1 cellular context compared by ENCODE assay signal in the genomic region with DNA sequence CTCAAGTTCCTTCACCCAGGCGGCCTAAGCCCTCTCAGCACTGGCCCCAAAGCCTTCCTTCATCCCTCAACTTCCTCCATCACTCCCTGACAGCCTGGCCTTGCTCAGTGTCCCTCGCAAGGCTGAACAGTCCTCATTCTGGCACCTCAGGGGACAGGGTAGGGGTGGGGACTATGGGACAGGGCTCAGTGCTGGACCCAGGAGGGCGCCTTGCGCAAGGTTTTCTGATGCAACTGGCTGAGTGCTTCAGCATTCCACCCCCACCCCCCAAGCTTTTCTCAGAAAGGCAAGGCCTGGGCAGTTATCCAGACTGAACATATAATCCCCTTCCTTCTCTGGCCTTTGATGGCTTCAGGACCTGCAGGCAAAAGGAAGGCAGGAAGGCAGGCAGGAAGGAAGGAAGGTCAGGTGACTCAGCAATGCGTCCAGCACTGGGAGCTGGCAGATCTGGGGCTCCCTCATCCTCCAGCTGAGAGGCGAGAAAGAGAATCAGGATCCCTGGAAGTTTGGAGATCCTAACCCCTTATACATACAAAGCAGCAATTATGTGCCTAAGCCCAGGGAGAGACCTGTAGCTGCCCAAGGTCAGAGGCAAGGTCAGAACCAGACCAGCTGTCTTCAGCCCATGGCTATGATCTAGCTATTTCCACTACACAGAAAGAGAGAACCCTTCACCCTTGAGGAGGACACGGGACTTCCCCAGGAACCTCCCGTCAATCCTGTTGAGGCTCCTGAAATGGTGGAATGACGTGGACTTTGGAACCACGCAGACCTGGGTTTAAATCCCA.
TF ChIP-seq lines count a peak whose summit lies in the region.

No MANE protein-coding gene starts in this region.

TF ChIP-seq in K562, 482 proteins besides CTCF, POLR2A, EP300 and RAD21 (continued from another document and continues in another):
- TF ChIP-seq, protein P1, sequence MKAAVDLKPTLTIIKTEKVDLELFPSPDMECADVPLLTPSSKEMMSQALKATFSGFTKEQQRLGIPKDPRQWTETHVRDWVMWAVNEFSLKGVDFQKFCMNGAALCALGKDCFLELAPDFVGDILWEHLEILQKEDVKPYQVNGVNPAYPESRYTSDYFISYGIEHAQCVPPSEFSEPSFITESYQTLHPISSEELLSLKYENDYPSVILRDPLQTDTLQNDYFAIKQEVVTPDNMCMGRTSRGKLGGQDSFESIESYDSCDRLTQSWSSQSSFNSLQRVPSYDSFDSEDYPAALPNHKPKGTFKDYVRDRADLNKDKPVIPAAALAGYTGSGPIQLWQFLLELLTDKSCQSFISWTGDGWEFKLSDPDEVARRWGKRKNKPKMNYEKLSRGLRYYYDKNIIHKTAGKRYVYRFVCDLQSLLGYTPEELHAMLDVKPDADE (conservative IDR thresholded peaks at IDR 0.05; ENCODE audit: control insufficient read depth, low read depth, low read length), result no peak
- peak; percentile 62 for TF ChIP-seq TAL1 (IDR thresholded peaks at IDR 0.05)
- TF ChIP-seq SIN3B (IDR thresholded peaks at IDR 0.05; ENCODE audit: low read depth), result no peak
- TF ChIP-seq, protein P2, sequence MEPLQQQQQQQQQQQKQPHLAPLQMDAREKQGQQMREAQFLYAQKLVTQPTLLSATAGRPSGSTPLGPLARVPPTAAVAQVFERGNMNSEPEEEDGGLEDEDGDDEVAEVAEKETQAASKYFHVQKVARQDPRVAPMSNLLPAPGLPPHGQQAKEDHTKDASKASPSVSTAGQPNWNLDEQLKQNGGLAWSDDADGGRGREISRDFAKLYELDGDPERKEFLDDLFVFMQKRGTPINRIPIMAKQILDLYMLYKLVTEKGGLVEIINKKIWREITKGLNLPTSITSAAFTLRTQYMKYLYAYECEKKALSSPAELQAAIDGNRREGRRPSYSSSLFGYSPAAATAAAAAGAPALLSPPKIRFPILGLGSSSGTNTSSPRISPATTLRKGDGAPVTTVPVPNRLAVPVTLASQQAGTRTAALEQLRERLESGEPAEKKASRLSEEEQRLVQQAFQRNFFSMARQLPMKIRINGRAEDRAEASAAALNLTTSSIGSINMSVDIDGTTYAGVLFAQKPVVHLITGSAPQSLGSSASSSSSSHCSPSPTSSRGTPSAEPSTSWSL (CRISPR knock-in tag; IDR thresholded peaks at IDR 0.05; ENCODE audit: borderline replicate concordance), result no peak
- TF ChIP-seq, protein P3, sequence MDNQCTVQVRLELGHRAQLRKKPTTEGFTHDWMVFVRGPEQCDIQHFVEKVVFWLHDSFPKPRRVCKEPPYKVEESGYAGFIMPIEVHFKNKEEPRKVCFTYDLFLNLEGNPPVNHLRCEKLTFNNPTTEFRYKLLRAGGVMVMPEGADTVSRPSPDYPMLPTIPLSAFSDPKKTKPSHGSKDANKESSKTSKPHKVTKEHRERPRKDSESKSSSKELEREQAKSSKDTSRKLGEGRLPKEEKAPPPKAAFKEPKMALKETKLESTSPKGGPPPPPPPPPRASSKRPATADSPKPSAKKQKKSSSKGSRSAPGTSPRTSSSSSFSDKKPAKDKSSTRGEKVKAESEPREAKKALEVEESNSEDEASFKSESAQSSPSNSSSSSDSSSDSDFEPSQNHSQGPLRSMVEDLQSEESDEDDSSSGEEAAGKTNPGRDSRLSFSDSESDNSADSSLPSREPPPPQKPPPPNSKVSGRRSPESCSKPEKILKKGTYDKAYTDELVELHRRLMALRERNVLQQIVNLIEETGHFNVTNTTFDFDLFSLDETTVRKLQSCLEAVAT (IDR thresholded peaks at IDR 0.05), result peak; percentile 7 to 48; a peak in 2 of 4 replicates
- no peak for TF ChIP-seq NFIX (CRISPR knock-in tag; IDR thresholded peaks at IDR 0.05; ENCODE audit: low read depth)
- peak; percentile 52 for TF ChIP-seq NFRKB (IDR thresholded peaks at IDR 0.05; ENCODE audit: low read depth)
- TF ChIP-seq POLR2B (IDR thresholded peaks at IDR 0.05; ENCODE audit: low read depth, partially characterized antibody), result peak; percentile 68
- no peak for TF ChIP-seq ELF2 (CRISPR knock-in tag; IDR thresholded peaks at IDR 0.05)
- TF ChIP-seq, protein P4, sequence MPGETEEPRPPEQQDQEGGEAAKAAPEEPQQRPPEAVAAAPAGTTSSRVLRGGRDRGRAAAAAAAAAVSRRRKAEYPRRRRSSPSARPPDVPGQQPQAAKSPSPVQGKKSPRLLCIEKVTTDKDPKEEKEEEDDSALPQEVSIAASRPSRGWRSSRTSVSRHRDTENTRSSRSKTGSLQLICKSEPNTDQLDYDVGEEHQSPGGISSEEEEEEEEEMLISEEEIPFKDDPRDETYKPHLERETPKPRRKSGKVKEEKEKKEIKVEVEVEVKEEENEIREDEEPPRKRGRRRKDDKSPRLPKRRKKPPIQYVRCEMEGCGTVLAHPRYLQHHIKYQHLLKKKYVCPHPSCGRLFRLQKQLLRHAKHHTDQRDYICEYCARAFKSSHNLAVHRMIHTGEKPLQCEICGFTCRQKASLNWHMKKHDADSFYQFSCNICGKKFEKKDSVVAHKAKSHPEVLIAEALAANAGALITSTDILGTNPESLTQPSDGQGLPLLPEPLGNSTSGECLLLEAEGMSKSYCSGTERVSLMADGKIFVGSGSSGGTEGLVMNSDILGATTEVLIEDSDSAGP (CRISPR knock-in tag; IDR thresholded peaks at IDR 0.05), result no peak
- TF ChIP-seq, protein P5, sequence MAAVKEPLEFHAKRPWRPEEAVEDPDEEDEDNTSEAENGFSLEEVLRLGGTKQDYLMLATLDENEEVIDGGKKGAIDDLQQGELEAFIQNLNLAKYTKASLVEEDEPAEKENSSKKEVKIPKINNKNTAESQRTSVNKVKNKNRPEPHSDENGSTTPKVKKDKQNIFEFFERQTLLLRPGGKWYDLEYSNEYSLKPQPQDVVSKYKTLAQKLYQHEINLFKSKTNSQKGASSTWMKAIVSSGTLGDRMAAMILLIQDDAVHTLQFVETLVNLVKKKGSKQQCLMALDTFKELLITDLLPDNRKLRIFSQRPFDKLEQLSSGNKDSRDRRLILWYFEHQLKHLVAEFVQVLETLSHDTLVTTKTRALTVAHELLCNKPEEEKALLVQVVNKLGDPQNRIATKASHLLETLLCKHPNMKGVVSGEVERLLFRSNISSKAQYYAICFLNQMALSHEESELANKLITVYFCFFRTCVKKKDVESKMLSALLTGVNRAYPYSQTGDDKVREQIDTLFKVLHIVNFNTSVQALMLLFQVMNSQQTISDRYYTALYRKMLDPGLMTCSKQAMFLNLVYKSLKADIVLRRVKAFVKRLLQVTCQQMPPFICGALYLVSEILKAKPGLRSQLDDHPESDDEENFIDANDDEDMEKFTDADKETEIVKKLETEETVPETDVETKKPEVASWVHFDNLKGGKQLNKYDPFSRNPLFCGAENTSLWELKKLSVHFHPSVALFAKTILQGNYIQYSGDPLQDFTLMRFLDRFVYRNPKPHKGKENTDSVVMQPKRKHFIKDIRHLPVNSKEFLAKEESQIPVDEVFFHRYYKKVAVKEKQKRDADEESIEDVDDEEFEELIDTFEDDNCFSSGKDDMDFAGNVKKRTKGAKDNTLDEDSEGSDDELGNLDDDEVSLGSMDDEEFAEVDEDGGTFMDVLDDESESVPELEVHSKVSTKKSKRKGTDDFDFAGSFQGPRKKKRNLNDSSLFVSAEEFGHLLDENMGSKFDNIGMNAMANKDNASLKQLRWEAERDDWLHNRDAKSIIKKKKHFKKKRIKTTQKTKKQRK (IDR thresholded peaks at IDR 0.05; ENCODE audit: borderline replicate concordance, low read depth, low read length), result no peak
- TF ChIP-seq, protein P6, sequence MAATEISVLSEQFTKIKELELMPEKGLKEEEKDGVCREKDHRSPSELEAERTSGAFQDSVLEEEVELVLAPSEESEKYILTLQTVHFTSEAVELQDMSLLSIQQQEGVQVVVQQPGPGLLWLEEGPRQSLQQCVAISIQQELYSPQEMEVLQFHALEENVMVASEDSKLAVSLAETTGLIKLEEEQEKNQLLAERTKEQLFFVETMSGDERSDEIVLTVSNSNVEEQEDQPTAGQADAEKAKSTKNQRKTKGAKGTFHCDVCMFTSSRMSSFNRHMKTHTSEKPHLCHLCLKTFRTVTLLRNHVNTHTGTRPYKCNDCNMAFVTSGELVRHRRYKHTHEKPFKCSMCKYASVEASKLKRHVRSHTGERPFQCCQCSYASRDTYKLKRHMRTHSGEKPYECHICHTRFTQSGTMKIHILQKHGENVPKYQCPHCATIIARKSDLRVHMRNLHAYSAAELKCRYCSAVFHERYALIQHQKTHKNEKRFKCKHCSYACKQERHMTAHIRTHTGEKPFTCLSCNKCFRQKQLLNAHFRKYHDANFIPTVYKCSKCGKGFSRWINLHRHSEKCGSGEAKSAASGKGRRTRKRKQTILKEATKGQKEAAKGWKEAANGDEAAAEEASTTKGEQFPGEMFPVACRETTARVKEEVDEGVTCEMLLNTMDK (IDR thresholded peaks at IDR 0.05; ENCODE audit: borderline replicate concordance, insufficient read depth, low read depth, low read length, poor library complexity, severe bottlenecking), result no peak
- TF ChIP-seq ZNF583 (CRISPR knock-in tag; IDR thresholded peaks at IDR 0.05), result peak; percentile 73
- no peak for TF ChIP-seq CREB1 (IDR thresholded peaks at IDR 0.05)
- peak; percentile 26; the same call in 1 of the 2 replicates for TF ChIP-seq CREB1 (CRISPR knock-in tag; IDR thresholded peaks at IDR 0.05)
- peak; percentile 69; the same call in 1 of the 2 replicates for TF ChIP-seq KLF6 (CRISPR knock-in tag; IDR thresholded peaks at IDR 0.05; ENCODE audit: borderline replicate concordance)
- no peak for TF ChIP-seq XRCC3 (IDR thresholded peaks at IDR 0.05)
- TF ChIP-seq OTX1 (CRISPR knock-in tag; IDR thresholded peaks at IDR 0.05), result 0 out of 2 replicates have a peak, but pooled peaks have one; percentile 55
- TF ChIP-seq, protein P7, sequence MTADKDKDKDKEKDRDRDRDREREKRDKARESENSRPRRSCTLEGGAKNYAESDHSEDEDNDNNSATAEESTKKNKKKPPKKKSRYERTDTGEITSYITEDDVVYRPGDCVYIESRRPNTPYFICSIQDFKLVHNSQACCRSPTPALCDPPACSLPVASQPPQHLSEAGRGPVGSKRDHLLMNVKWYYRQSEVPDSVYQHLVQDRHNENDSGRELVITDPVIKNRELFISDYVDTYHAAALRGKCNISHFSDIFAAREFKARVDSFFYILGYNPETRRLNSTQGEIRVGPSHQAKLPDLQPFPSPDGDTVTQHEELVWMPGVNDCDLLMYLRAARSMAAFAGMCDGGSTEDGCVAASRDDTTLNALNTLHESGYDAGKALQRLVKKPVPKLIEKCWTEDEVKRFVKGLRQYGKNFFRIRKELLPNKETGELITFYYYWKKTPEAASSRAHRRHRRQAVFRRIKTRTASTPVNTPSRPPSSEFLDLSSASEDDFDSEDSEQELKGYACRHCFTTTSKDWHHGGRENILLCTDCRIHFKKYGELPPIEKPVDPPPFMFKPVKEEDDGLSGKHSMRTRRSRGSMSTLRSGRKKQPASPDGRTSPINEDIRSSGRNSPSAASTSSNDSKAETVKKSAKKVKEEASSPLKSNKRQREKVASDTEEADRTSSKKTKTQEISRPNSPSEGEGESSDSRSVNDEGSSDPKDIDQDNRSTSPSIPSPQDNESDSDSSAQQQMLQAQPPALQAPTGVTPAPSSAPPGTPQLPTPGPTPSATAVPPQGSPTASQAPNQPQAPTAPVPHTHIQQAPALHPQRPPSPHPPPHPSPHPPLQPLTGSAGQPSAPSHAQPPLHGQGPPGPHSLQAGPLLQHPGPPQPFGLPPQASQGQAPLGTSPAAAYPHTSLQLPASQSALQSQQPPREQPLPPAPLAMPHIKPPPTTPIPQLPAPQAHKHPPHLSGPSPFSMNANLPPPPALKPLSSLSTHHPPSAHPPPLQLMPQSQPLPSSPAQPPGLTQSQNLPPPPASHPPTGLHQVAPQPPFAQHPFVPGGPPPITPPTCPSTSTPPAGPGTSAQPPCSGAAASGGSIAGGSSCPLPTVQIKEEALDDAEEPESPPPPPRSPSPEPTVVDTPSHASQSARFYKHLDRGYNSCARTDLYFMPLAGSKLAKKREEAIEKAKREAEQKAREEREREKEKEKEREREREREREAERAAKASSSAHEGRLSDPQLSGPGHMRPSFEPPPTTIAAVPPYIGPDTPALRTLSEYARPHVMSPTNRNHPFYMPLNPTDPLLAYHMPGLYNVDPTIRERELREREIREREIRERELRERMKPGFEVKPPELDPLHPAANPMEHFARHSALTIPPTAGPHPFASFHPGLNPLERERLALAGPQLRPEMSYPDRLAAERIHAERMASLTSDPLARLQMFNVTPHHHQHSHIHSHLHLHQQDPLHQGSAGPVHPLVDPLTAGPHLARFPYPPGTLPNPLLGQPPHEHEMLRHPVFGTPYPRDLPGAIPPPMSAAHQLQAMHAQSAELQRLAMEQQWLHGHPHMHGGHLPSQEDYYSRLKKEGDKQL (CRISPR knock-in tag; IDR thresholded peaks at IDR 0.05; ENCODE audit: borderline replicate concordance), result no peak
- TF ChIP-seq ZNF77 (CRISPR knock-in tag; IDR thresholded peaks at IDR 0.05), result no peak
- no peak for TF ChIP-seq ZNF282 (CRISPR knock-in tag; IDR thresholded peaks at IDR 0.05)
- no peak for TF ChIP-seq CBX8 (IDR thresholded peaks at IDR 0.05; ENCODE audit: borderline replicate concordance, extremely low read depth, low read depth, low read length, poor library complexity, severe bottlenecking)
- TF ChIP-seq RFX7 (CRISPR knock-in tag; IDR thresholded peaks at IDR 0.05), result no peak
- peak; percentile 90 for TF ChIP-seq LEF1 (IDR thresholded peaks at IDR 0.05)
- no peak for TF ChIP-seq SMAD1 (IDR thresholded peaks at IDR 0.05; ENCODE audit: low read depth, low read length, partially characterized antibody)
- TF ChIP-seq ZNF699 (CRISPR knock-in tag; IDR thresholded peaks at IDR 0.05; ENCODE audit: insufficient replicate concordance), result peak; percentile 51
- TF ChIP-seq, protein P8, sequence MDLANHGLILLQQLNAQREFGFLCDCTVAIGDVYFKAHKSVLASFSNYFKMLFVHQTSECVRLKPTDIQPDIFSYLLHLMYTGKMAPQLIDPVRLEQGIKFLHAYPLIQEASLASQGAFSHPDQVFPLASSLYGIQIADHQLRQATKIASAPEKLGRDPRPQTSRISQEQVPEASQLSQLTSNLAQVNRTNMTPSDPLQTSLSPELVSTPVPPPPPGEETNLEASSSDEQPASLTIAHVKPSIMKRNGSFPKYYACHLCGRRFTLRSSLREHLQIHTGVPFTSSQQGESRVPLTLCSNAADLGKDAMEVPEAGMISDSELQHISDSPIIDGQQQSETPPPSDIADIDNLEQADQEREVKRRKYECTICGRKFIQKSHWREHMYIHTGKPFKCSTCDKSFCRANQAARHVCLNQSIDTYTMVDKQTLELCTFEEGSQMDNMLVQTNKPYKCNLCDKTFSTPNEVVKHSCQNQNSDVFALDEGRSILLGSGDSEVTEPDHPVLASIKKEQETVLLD (IDR thresholded peaks at IDR 0.05), result 0 out of 2 replicates have a peak, but pooled peaks have one; percentile 75
- TF ChIP-seq, protein P9, sequence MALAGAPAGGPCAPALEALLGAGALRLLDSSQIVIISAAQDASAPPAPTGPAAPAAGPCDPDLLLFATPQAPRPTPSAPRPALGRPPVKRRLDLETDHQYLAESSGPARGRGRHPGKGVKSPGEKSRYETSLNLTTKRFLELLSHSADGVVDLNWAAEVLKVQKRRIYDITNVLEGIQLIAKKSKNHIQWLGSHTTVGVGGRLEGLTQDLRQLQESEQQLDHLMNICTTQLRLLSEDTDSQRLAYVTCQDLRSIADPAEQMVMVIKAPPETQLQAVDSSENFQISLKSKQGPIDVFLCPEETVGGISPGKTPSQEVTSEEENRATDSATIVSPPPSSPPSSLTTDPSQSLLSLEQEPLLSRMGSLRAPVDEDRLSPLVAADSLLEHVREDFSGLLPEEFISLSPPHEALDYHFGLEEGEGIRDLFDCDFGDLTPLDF (CRISPR knock-in tag; IDR thresholded peaks at IDR 0.05), result no peak
- TF ChIP-seq ZNF311 (CRISPR knock-in tag; IDR thresholded peaks at IDR 0.05), result no peak; the same call in 1 of the 2 replicates
- TF ChIP-seq PURB (CRISPR knock-in tag; IDR thresholded peaks at IDR 0.05; ENCODE audit: low read depth), result no peak
- TF ChIP-seq STAT5A (IDR thresholded peaks at IDR 0.05; ENCODE audit: borderline replicate concordance, low read length), result peak; percentile 95
- TF ChIP-seq HOXB6 (CRISPR knock-in tag; IDR thresholded peaks at IDR 0.05; ENCODE audit: borderline replicate concordance), result no peak
- TF ChIP-seq ZNF354B (CRISPR knock-in tag; IDR thresholded peaks at IDR 0.05), result 0 out of 2 replicates have a peak, but pooled peaks have one; percentile 34
- TF ChIP-seq FOXK2 (conservative IDR thresholded peaks at IDR 0.05 in 1 of 2, IDR thresholded peaks at IDR 0.05 in 1 of 2; ENCODE audit: low read depth in 2 of 2), result no peak
- no peak for TF ChIP-seq TFAM (CRISPR knock-in tag; conservative IDR thresholded peaks at IDR 0.05)
